In the genomic region with DNA sequence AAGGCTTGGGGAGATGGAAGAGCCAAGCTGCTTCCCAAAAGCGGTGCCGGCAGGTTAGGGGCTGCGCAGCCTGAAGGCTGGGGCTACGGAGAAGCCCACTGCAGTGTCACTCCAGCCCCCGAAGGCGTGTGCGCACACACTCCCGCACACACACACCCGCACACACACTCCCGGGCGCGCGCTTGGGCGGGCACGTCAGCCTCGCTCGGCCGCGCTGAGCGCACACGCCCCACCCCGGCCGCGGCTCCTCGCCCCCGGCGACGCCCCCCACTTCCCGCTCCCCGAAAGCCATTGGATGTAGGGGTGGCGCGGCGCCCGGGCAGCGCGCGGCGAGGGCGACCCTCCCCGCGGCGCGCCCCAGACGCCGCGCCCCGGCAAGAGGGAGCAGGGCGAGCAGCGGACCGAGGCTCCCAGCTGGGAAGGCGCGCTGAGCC, we compare ENCODE assay signal across 9 cellular contexts.
DNase-seq lines count a peak whose midpoint lies in the region; ATAC-seq and TF ChIP-seq lines count a peak whose summit lies in the region.
"Had no signal": no experiment of that assay in that cellular context is flagged by ENCODE, and none has a peak within 500 bp of the region (broad histone marks: within the 10 kb centered on the region; RNA-seq: fewer than 3 reads in every experiment).

A gene with protein sequence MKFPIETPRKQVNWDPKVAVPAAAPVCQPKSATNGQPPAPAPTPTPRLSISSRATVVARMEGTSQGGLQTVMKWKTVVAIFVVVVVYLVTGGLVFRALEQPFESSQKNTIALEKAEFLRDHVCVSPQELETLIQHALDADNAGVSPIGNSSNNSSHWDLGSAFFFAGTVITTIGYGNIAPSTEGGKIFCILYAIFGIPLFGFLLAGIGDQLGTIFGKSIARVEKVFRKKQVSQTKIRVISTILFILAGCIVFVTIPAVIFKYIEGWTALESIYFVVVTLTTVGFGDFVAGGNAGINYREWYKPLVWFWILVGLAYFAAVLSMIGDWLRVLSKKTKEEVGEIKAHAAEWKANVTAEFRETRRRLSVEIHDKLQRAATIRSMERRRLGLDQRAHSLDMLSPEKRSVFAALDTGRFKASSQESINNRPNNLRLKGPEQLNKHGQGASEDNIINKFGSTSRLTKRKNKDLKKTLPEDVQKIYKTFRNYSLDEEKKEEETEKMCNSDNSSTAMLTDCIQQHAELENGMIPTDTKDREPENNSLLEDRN (minus strand): TSS at position 184 of the 434 bp plus-strand sequence. CDS start 471 bp downstream, outside the sequence.

- peaks cover 2% of the 10 kb centered on the region for H3K36me3 Mint-ChIP-seq in central memory CD8-positive, alpha-beta T cell (ENCODE audit: insufficient read depth)
- no peaks in the 10 kb centered on the region for H3K36me3 Mint-ChIP-seq in nephron progenitor cell (ENCODE audit: low read depth)

- peaks cover 0 to 5% (median 2%) of the 10 kb centered on the region in 11 experiments; a peak in 11 of 22 replicates for H3K9me3 ChIP-seq in BLaER1 treated with 17β-estradiol and CSF1 and Interleukin-3, amounts not matched to agents 10 nM and 100 nM (replicated peaks in 1 of 11)

- H4K20me1 ChIP-seq in BLaER1 treated with 17β-estradiol and CSF1 and Interleukin-3, amounts not matched to agents 10 nM and 100 nM, result peaks cover 0 to 4% (median 0%) of the 10 kb centered on the region in 11 experiments; a peak in 1 of 22 replicates

- TF ChIP-seq CTCF in nephron progenitor cell (IDR thresholded peaks at IDR 0.05), result no peak

- no peak within 1 kb of the TSS for H3K27ac Mint-ChIP-seq in central memory CD8-positive, alpha-beta T cell (ENCODE audit: low read depth)
- no peak within 1 kb of the TSS for H3K27ac Mint-ChIP-seq in nephron progenitor cell

- ATAC-seq in GM19043 (IDR thresholded peaks at IDR 0.05; ENCODE audit: low read depth, unreplicated experiment), result peak; percentile 15
- ATAC-seq in HG03342 (IDR thresholded peaks at IDR 0.05; ENCODE audit: unreplicated experiment), result peak; percentile 21
- no peak for ATAC-seq in central memory CD8-positive, alpha-beta T cell (replicated peaks; ENCODE audit: extremely low read depth, poor library complexity, severe bottlenecking)
- ATAC-seq: K562 had no signal

- peak within 1 kb of the TSS; percentile 62 to 82 (median 76); a peak in 21 of 22 replicates for H3K9ac ChIP-seq in BLaER1 treated with 17β-estradiol and CSF1 and Interleukin-3, amounts not matched to agents 10 nM and 100 nM

- no peaks in the 10 kb centered on the region for H3K4me1 Mint-ChIP-seq in central memory CD8-positive, alpha-beta T cell
- H3K4me1 Mint-ChIP-seq in nephron progenitor cell, result peaks cover 9% of the 10 kb centered on the region

- no peaks in the 10 kb centered on the region for H3K9me3 Mint-ChIP-seq in central memory CD8-positive, alpha-beta T cell
- peaks cover 5% of the 10 kb centered on the region for H3K9me3 Mint-ChIP-seq in nephron progenitor cell

- peak within 1 kb of the TSS; percentile 71 to 84 (median 75) for H3K4me3 ChIP-seq in BLaER1 treated with 17β-estradiol and CSF1 and Interleukin-3, amounts not matched to agents 10 nM and 100 nM
- H3K4me3 ChIP-seq: K562 had no signal

- H3K27me3 ChIP-seq in BLaER1 treated with 17β-estradiol and CSF1 and Interleukin-3, amounts not matched to agents 10 nM and 100 nM, result peaks cover 53 to 67% (median 59%) of the 10 kb centered on the region in 11 experiments

- H3K27ac ChIP-seq in BLaER1 treated with 17β-estradiol and CSF1 and Interleukin-3, amounts not matched to agents 10 nM and 100 nM, result peak within 1 kb of the TSS in 10 of 11 experiments; percentile 38 to 83 (median 72); a peak in 19 of 22 replicates

- H3K4me1 ChIP-seq in BLaER1 treated with 17β-estradiol and CSF1 and Interleukin-3, amounts not matched to agents 10 nM and 100 nM, result peaks cover 19 to 38% (median 26%) of the 10 kb centered on the region in 10 experiments; a peak in 19 of 20 replicates

- H3K27me3 Mint-ChIP-seq in central memory CD8-positive, alpha-beta T cell, result peaks cover 37% of the 10 kb centered on the region
- H3K27me3 Mint-ChIP-seq in nephron progenitor cell (ENCODE audit: low read depth, poor library complexity), result peaks cover 47% of the 10 kb centered on the region

- peak within 1 kb of the TSS; percentile 52 for H3K4me3 Mint-ChIP-seq in central memory CD8-positive, alpha-beta T cell
- H3K4me3 Mint-ChIP-seq in nephron progenitor cell, result peak within 1 kb of the TSS; percentile 90

- H3K4me2 ChIP-seq in BLaER1 treated with 17β-estradiol and CSF1 and Interleukin-3, amounts not matched to agents 10 nM and 100 nM, result peak within 1 kb of the TSS; percentile 88 to 98 (median 93)

- no peak for DNase-seq in central memory CD8-positive, alpha-beta T cell (ENCODE audit: low spot score in 2 of 2)
- no peak for DNase-seq in nephron progenitor cell
- DNase-seq in HCEC 1CT, result no peak
- DNase-seq in SIG-M5 treated with dmso at 0.1 percent for 504 hours (lab: John Stamatoyannopoulos, UW; ENCODE audit: unreplicated experiment), result no peak
- no peak for DNase-seq in T-helper 9 cell

- no peaks in the 10 kb centered on the region for H3K36me3 ChIP-seq in BLaER1 treated with 17β-estradiol and CSF1 and Interleukin-3, amounts not matched to agents 10 nM and 100 nM
